In the genomic region with DNA sequence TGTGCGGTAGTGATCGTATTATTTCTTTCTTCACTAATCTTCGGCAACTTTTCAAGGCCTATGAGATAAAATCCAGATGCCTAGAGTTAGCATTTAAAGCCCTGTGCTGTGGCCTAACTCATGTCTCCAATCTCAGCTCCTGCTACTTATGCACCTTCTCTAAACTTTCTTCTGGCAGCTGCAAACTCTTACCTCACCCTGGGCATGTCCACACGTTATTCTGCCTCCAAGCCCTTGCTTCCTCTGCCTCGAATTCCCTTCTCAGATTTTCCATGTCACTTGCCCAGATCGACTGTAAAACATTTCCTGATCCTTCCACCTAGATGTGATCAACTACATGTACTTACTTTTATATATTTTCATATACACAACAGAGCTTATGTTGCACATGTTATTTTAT, we compare ENCODE assay signal across 15 cellular contexts.
A peak's percentile ranks its signal among the peaks of the same experiment; 100 is the strongest.
DNase-seq lines count a peak whose midpoint lies in the region; ATAC-seq and TF ChIP-seq lines count a peak whose summit lies in the region.
"Had no signal": no experiment of that assay in that cellular context is flagged by ENCODE, and none has a peak within 500 bp of the region (broad histone marks: within the 10 kb centered on the region; RNA-seq: fewer than 3 reads in every experiment).

No MANE protein-coding gene starts in this region.

- H3K4me3 Mint-ChIP-seq in activated CD8-positive, alpha-beta T cell treated with anti-CD3 and anti-CD28 coated beads, Interleukin-2, amount 10 ng/mL, durations not matched to agents 7 days and 5 days = no peak overlapping the region
- H3K4me3 Mint-ChIP-seq: CD4-positive, alpha-beta memory T cell; H9 had no signal

- ATAC-seq in left ventricle myocardium superior (peak; percentile 45), left colon (peak; percentile 25), GM21723 (IDR thresholded peaks at IDR 0.05; ENCODE audit: unreplicated experiment) (no peak)
- no peak for ATAC-seq in activated CD8-positive, alpha-beta T cell treated with anti-CD3 and anti-CD28 coated beads, Interleukin-2, amount 10 ng/mL, durations not matched to agents 7 days and 5 days
- ATAC-seq: HCT116 had no signal

- H3K27ac ChIP-seq in right atrium auricular region = no peak overlapping the region
- H3K27ac ChIP-seq in GM23248 = no peak overlapping the region

- H3K4me3 ChIP-seq in right atrium auricular region = no peak overlapping the region
- no peak overlapping the region for H3K4me3 ChIP-seq in GM23248

- H3K4me1 ChIP-seq in right atrium auricular region (no peaks in the 10 kb centered on the region), GM23248 (ENCODE audit: insufficient read depth) (no peaks in the 10 kb centered on the region)

- no peaks in the 10 kb centered on the region for H3K79me2 ChIP-seq in GM23248 (ENCODE audit: insufficient read depth)

- no peaks in the 10 kb centered on the region for H3K36me3 Mint-ChIP-seq in activated CD8-positive, alpha-beta T cell treated with anti-CD3 and anti-CD28 coated beads, Interleukin-2, amount 10 ng/mL, durations not matched to agents 7 days and 5 days (ENCODE audit: low read depth)
- H3K36me3 Mint-ChIP-seq: CD4-positive, alpha-beta memory T cell had no signal

- no peaks in the 10 kb centered on the region for H3K9me3 Mint-ChIP-seq in activated CD8-positive, alpha-beta T cell treated with anti-CD3 and anti-CD28 coated beads, Interleukin-2, amount 10 ng/mL, durations not matched to agents 7 days and 5 days (ENCODE audit: insufficient read depth)
- H3K9me3 Mint-ChIP-seq: CD4-positive, alpha-beta memory T cell; H9 had no signal

- no peaks in the 10 kb centered on the region for H3K4me1 Mint-ChIP-seq in activated CD8-positive, alpha-beta T cell treated with anti-CD3 and anti-CD28 coated beads, Interleukin-2, amount 10 ng/mL, durations not matched to agents 7 days and 5 days (ENCODE audit: low read depth)
- H3K4me1 Mint-ChIP-seq: CD4-positive, alpha-beta memory T cell had no signal

- H4K20me1 ChIP-seq in GM23248 (ENCODE audit: insufficient read depth) = no peaks in the 10 kb centered on the region

- H3K9ac ChIP-seq in GM23248 = no peak overlapping the region

- CTCF ChIA-PET in activated CD8-positive, alpha-beta T cell treated with anti-CD3 and anti-CD28 coated beads, Interleukin-2, amount 10 ng/mL, durations not matched to agents 7 days and 5 days (lab: Charles Lee) = no interaction called here

- WGBS in GM23248 (ENCODE audit: low coverage in 1 of 2, low lambda C conversion rate in 2 of 2, missing lambda C conversion rate in 2 of 2), 2 experiments = 17 to 19% methylated on average over 6 of the region's 6 CpGs

- H3K9me3 ChIP-seq in right atrium auricular region = no peaks in the 10 kb centered on the region
- H3K9me3 ChIP-seq in GM23248 (ENCODE audit: low read depth) = no peaks in the 10 kb centered on the region

- no peak overlapping the region for H3K4me2 ChIP-seq in GM23248 (ENCODE audit: unreplicated experiment)

- POLR2A ChIA-PET in activated CD8-positive, alpha-beta T cell treated with anti-CD3 and anti-CD28 coated beads, Interleukin-2, amount 10 ng/mL, durations not matched to agents 7 days and 5 days (lab: Charles Lee) = no interaction called here

- in situ Hi-C loops in GM23248 (cut with MboI) = no loop called here

- H3K36me3 ChIP-seq in right atrium auricular region (no peaks in the 10 kb centered on the region), GM23248 (ENCODE audit: low read depth) (no peaks in the 10 kb centered on the region)

- no peak for TF ChIP-seq CTCF in right atrium auricular region (IDR thresholded peaks at IDR 0.05)

- no peaks in the 10 kb centered on the region for H3K9me2 ChIP-seq in GM23248 (ENCODE audit: insufficient read depth)

- 0 out of 2 replicates have a peak overlapping the region, but pooled peaks have one; percentile 32 for H2AFZ ChIP-seq in GM23248

- no peaks in the 10 kb centered on the region for H3K27me3 Mint-ChIP-seq in activated CD8-positive, alpha-beta T cell treated with anti-CD3 and anti-CD28 coated beads, Interleukin-2, amount 10 ng/mL, durations not matched to agents 7 days and 5 days (ENCODE audit: low read depth)

- intact Hi-C loops in left ventricle myocardium superior (cut with micrococcal nuclease) (no loop called here), left colon (cut with DNase I, micrococcal nuclease) (no loop called here)

- no peak overlapping the region for H3K27ac Mint-ChIP-seq in activated CD8-positive, alpha-beta T cell treated with anti-CD3 and anti-CD28 coated beads, Interleukin-2, amount 10 ng/mL, durations not matched to agents 7 days and 5 days
- H3K27ac Mint-ChIP-seq: CD4-positive, alpha-beta memory T cell; H9 had no signal

- H3F3A ChIP-seq in GM23248 (ENCODE audit: insufficient read depth) = no peaks in the 10 kb centered on the region

- H3K27me3 ChIP-seq in right atrium auricular region (no peaks in the 10 kb centered on the region), GM23248 (replicated peaks; ENCODE audit: insufficient read depth) (no peaks in the 10 kb centered on the region)

- DNase-seq in left ventricle myocardium superior = no peak
- no peak for DNase-seq in right atrium auricular region (ENCODE audit: low spot score)
- DNase-seq in GM23248 = no peak
- DNase-seq in left colon = no peak
- no peak for DNase-seq in activated CD8-positive, alpha-beta T cell treated with anti-CD3 and anti-CD28 coated beads, Interleukin-2, amount 10 ng/mL, durations not matched to agents 7 days and 5 days
- DNase-seq: C1 segment of cervical spinal cord; Calu3; CD4-positive, alpha-beta memory T cell; COR-L47; DMS53; DMS79 treated with DMSO at 0.1 percent for 48 hours; GF-D8; H9 had no signal

Comparison
In these comparisons a context has a peak if more than half of its experiments do, and no peak if none do; other contexts are left out.
1. ATAC-seq: peak in left ventricle myocardium superior (single experiment) and left colon (single experiment); none in activated CD8-positive, alpha-beta T cell treated with anti-CD3 and anti-CD28 coated beads, Interleukin-2, amount 10 ng/mL, durations not matched to agents 7 days and 5 days (single experiment) and GM21723 (single experiment).